In genomic region chr7:142516038-142516501, GRCh38 we compare ENCODE assay signal across 8 cellular contexts.
DNase-seq lines count a peak whose midpoint lies in the region; ATAC-seq lines count a peak whose summit lies in the region.

No MANE protein-coding gene starts in this region.

- DNase-seq in NCI-H1694 treated with DMSO at 0.1 percent for 48 hours (lab: John Stamatoyannopoulos, UW) (peak; percentile 9), NCI-H1694 (lab: John Stamatoyannopoulos, UW) (no peak), NCI-H526 (lab: John Stamatoyannopoulos, UW) (peak; percentile 83 to 88), amniotic epithelial cell (ENCODE audit: low read depth) (peak; percentile 64), hippocampal formation (lab: John Stamatoyannopoulos, UW) (peak; percentile 26 to 71)
- peak; percentile 12 for DNase-seq in stimulated activated CD8-positive, alpha-beta memory T cell treated with anti-CD3 and anti-CD28 coated beads, Interleukin-12 subunit alpha, Interleukin-12 subunit beta, amount 100 ng/mL, for 1 hour (ENCODE audit: low read depth)

- ATAC-seq in GM19395 (IDR thresholded peaks at IDR 0.05; ENCODE audit: unreplicated experiment): peak; percentile 98
- peak; percentile 90 for ATAC-seq in HG03280 (IDR thresholded peaks at IDR 0.05; ENCODE audit: unreplicated experiment)
